In genomic region chr15:100183921-100184480, GRCh38 we compare ENCODE assay signal across 17 cellular contexts.
"Had no signal": no experiment of that assay in that cellular context is flagged by ENCODE, and none has a peak within 500 bp of the region (broad histone marks: within the 10 kb centered on the region; RNA-seq: fewer than 3 reads in every experiment).

No MANE protein-coding gene starts in this region.

- DNase-seq: activated CD4-positive, alpha-beta memory T cell treated with anti-CD3 and anti-CD28 coated beads for 36 hours; activated CD4-positive, alpha-beta T cell treated with anti-CD3 and anti-CD28 coated beads for 1 hour; activated CD4-positive, alpha-beta T cell treated with anti-CD3 and anti-CD28 coated beads, Interleukin-2, amount 10 ng/mL, durations not matched to agents 24 days and 14 days; activated gamma-delta T cell; activated naive CD4-positive, alpha-beta T cell treated with anti-CD3 and anti-CD28 coated beads for 36 hours; activated T-cell treated with anti-CD3 and anti-CD28 coated beads, Interleukin-2, amount 50 U/mL, for 24 hours; amygdala; Kasumi-1; KBM-7; NCI-H1048; NCI-H146; NCI-H187 treated with DMSO at 0.1 percent for 48 hours; NCI-H2081 treated with DMSO at 0.1 percent for 48 hours; NCI-H446; NCI-H524; PC-3; SHP77 treated with DMSO at 0.1 percent for 48 hours had no signal

- ATAC-seq: PC-3 had no signal
